21 cellular contexts compared by ENCODE assay signal in genomic region chr11:99920956-99921355, GRCh38.
DNase-seq lines count a peak whose midpoint lies in the region; ATAC-seq, FAIRE-seq and TF ChIP-seq lines count a peak whose summit lies in the region.
"Had no signal": no experiment of that assay in that cellular context is flagged by ENCODE, and none has a peak within 500 bp of the region (broad histone marks: within the 10 kb centered on the region; RNA-seq: fewer than 3 reads in every experiment).

No MANE protein-coding gene starts in this region.

- no peaks in the 10 kb centered on the region for H3K36me3 ChIP-seq in smooth muscle cell (ENCODE audit: low read depth)
- H3K36me3 ChIP-seq: BE2C had no signal

- no peaks in the 10 kb centered on the region for H3K27me3 Mint-ChIP-seq in stimulated activated naive CD8-positive, alpha-beta T cell treated with anti-CD3 and anti-CD28 coated beads, Interleukin-15, amount 100 ng/mL, for 72 hours
- H3K27me3 Mint-ChIP-seq: CD4-positive, CD25-positive, alpha-beta regulatory T cell had no signal

- TF ChIP-seq CTCF in smooth muscle cell (IDR thresholded peaks at IDR 0.05; ENCODE audit: borderline replicate concordance, insufficient read depth, poor library complexity, severe bottlenecking): no peak

- H3K4me1 Mint-ChIP-seq in stimulated activated naive CD8-positive, alpha-beta T cell treated with anti-CD3 and anti-CD28 coated beads, Interleukin-15, amount 100 ng/mL, for 72 hours: no peaks in the 10 kb centered on the region

- H4K20me1 ChIP-seq in smooth muscle cell (ENCODE audit: low read depth): no peaks in the 10 kb centered on the region

- H3K9ac ChIP-seq in smooth muscle cell (ENCODE audit: low read depth): no peak overlapping the region

- DNase-seq in ELR (ENCODE audit: low read depth) (peak; percentile 55), LHCN-M2 (ENCODE audit: low read depth) (peak; percentile 79), glomerular visceral epithelial cell (ENCODE audit: extremely low spot score) (peak; percentile 4), smooth muscle cell (lab: John Stamatoyannopoulos, UW; ENCODE audit: unreplicated experiment) (no peak), HTR-8/SVneo (ENCODE audit: insufficient read length, low spot score) (no peak)
- DNase-seq in stimulated activated naive CD8-positive, alpha-beta T cell treated with anti-CD3 and anti-CD28 coated beads, Interleukin-15, amount 100 ng/mL, for 72 hours: no peak
- DNase-seq: ACHN; BE2C; C1 segment of cervical spinal cord; Caco-2; CD4-positive, CD25-positive, alpha-beta regulatory T cell; GDM1; GOT3; H7; HFFc6 had no signal

- no peaks in the 10 kb centered on the region for H3K79me2 ChIP-seq in smooth muscle cell (ENCODE audit: low read depth)

- peak overlapping the region; percentile 53 for H3K27ac ChIP-seq in smooth muscle cell (ENCODE audit: low read depth)

- H2AFZ ChIP-seq in smooth muscle cell (ENCODE audit: low read depth): no peak overlapping the region

- H3K4me1 ChIP-seq in smooth muscle cell (ENCODE audit: low read depth): peaks cover 5% of the 10 kb centered on the region
- H3K4me1 ChIP-seq: BE2C had no signal

- FAIRE-seq in HTR-8/SVneo (lab: Jason Lieb, UNC): no peak
- FAIRE-seq: A204.1, D721Med, GM12892, GM18507 had no signal

- no peaks in the 10 kb centered on the region for H3K27me3 ChIP-seq in smooth muscle cell (ENCODE audit: low read depth)
- H3K27me3 ChIP-seq: BE2C had no signal

- peaks cover 33 to 39% of the 10 kb centered on the region in 2 donors for H3K9me3 Mint-ChIP-seq in stimulated activated naive CD8-positive, alpha-beta T cell treated with anti-CD3 and anti-CD28 coated beads, Interleukin-15, amount 100 ng/mL, for 72 hours

- H3F3A ChIP-seq in smooth muscle cell (ENCODE audit: low read depth): no peaks in the 10 kb centered on the region

- no peak overlapping the region for H3K4me3 ChIP-seq in smooth muscle cell

- no peak overlapping the region for H3K4me3 Mint-ChIP-seq in stimulated activated naive CD8-positive, alpha-beta T cell treated with anti-CD3 and anti-CD28 coated beads, Interleukin-15, amount 100 ng/mL, for 72 hours
- H3K4me3 Mint-ChIP-seq: CD4-positive, CD25-positive, alpha-beta regulatory T cell; HFFc6 had no signal

- WGBS in smooth muscle cell (ENCODE audit: low lambda C conversion rate): 72% methylated on average over 3 of the region's 3 CpGs

- no peak overlapping the region for H3K27ac Mint-ChIP-seq in stimulated activated naive CD8-positive, alpha-beta T cell treated with anti-CD3 and anti-CD28 coated beads, Interleukin-15, amount 100 ng/mL, for 72 hours
- H3K27ac Mint-ChIP-seq: HFFc6 had no signal

- no peak overlapping the region for H3K4me2 ChIP-seq in smooth muscle cell

- no peak for ATAC-seq in HG03175 (IDR thresholded peaks at IDR 0.05; ENCODE audit: unreplicated experiment)
- no peak for ATAC-seq in stimulated activated naive CD8-positive, alpha-beta T cell treated with anti-CD3 and anti-CD28 coated beads, Interleukin-15, amount 100 ng/mL, for 72 hours
- ATAC-seq: HCT116 had no signal

- H3K9me3 ChIP-seq in smooth muscle cell (replicated peaks; ENCODE audit: low read depth): no peaks in the 10 kb centered on the region
- H3K9me3 ChIP-seq: BE2C had no signal

Comparison
In these comparisons a context has a peak if more than half of its experiments do, and no peak if none do; other contexts are left out.
1. DNase-seq: peak in ELR (single experiment), LHCN-M2 (single experiment) and glomerular visceral epithelial cell (single experiment); none in smooth muscle cell (single experiment), HTR-8/SVneo (single experiment) and stimulated activated naive CD8-positive, alpha-beta T cell treated with anti-CD3 and anti-CD28 coated beads, Interleukin-15, amount 100 ng/mL, for 72 hours (0 of 2).